In genomic region chr10:38025283-38025682, GRCh38 we compare ENCODE assay signal across 9 cellular contexts. TPM values are rescaled to one million over a fixed set of nuclear protein-coding genes. Genes with fewer than 3 reads are reported as not detected.
DNase-seq lines count a peak whose midpoint lies in the region; ATAC-seq and TF ChIP-seq lines count a peak whose summit lies in the region.
"Had no signal": no experiment of that assay in that cellular context is flagged by ENCODE, and none has a peak within 500 bp of the region (broad histone marks: within the 10 kb centered on the region; RNA-seq: fewer than 3 reads in every experiment).

No MANE protein-coding gene starts in this region.

- H3K27ac Mint-ChIP-seq in activated naive CD8-positive, alpha-beta T cell treated with anti-CD3 and anti-CD28 coated beads, Interleukin-2, amount 50 U/mL, for 24 hours, result peak overlapping the region; percentile 50

- TF ChIP-seq CTCF in GM10266 (IDR thresholded peaks at IDR 0.05; ENCODE audit: control insufficient read depth, insufficient read depth, low read depth, missing control alignments), result no peak
- TF ChIP-seq CTCF in omental fat pad (IDR thresholded peaks at IDR 0.05), result no peak

- H3K27me3 Mint-ChIP-seq in activated naive CD8-positive, alpha-beta T cell treated with anti-CD3 and anti-CD28 coated beads, Interleukin-2, amount 50 U/mL, for 24 hours, result no peaks in the 10 kb centered on the region

- H3K9me3 Mint-ChIP-seq in activated naive CD8-positive, alpha-beta T cell treated with anti-CD3 and anti-CD28 coated beads, Interleukin-2, amount 50 U/mL, for 24 hours, result peaks cover 17% of the 10 kb centered on the region

- no peak overlapping the region for H3K4me3 Mint-ChIP-seq in activated naive CD8-positive, alpha-beta T cell treated with anti-CD3 and anti-CD28 coated beads, Interleukin-2, amount 50 U/mL, for 24 hours

- peaks cover 85% of the 10 kb centered on the region for H3K36me3 Mint-ChIP-seq in activated naive CD8-positive, alpha-beta T cell treated with anti-CD3 and anti-CD28 coated beads, Interleukin-2, amount 50 U/mL, for 24 hours (ENCODE audit: low read depth)

- DNase-seq in activated naive CD8-positive, alpha-beta T cell treated with anti-CD3 and anti-CD28 coated beads, Interleukin-2, amount 50 U/mL, for 24 hours, result no peak
- no peak for DNase-seq in GM10266 (ENCODE audit: extremely low spot score)
- DNase-seq in GOT3 (lab: John Stamatoyannopoulos, UW), result no peak
- DNase-seq in NCI-H2227 treated with DMSO at 0.1 percent for 48 hours (lab: John Stamatoyannopoulos, UW), result no peak
- no peak for DNase-seq in omental fat pad (ENCODE audit: low spot score)
- DNase-seq: NCI-H1436 had no signal

- peaks cover 30% of the 10 kb centered on the region for H3K4me1 Mint-ChIP-seq in activated naive CD8-positive, alpha-beta T cell treated with anti-CD3 and anti-CD28 coated beads, Interleukin-2, amount 50 U/mL, for 24 hours

- peak; percentile 90 for ATAC-seq in GM18502 (IDR thresholded peaks at IDR 0.05; ENCODE audit: poor library complexity, unreplicated experiment)
- ATAC-seq in GM21515 (IDR thresholded peaks at IDR 0.05; ENCODE audit: unreplicated experiment), result peak; percentile 84
- peak; percentile 80 for ATAC-seq in HG03460 (IDR thresholded peaks at IDR 0.05; ENCODE audit: unreplicated experiment)
- ATAC-seq in activated naive CD8-positive, alpha-beta T cell treated with anti-CD3 and anti-CD28 coated beads, Interleukin-2, amount 50 U/mL, for 24 hours, result peak; percentile 52
- ATAC-seq in omental fat pad (ENCODE audit: low FRiP score), result no peak

RNA-seq across cellular contexts. Expression of gene ZNF33A, which starts 14.8 kb away (rescaled TPM):
- 10 to 100 TPM; 17.2 to 27.7 (median 22.2) TPM for total RNA-seq in omental fat pad

RNA-seq across cellular contexts. Expression of gene ZNF25, which starts 48.8 kb away (rescaled TPM):
- total RNA-seq in omental fat pad, result 10 to 100 TPM in 3 of 4 donors, 1 to 10 TPM in 1; 8.8 to 20.3 (median 13.3) TPM
